Comparison of ENCODE assay signal across 1 cellular context in the genomic region with DNA sequence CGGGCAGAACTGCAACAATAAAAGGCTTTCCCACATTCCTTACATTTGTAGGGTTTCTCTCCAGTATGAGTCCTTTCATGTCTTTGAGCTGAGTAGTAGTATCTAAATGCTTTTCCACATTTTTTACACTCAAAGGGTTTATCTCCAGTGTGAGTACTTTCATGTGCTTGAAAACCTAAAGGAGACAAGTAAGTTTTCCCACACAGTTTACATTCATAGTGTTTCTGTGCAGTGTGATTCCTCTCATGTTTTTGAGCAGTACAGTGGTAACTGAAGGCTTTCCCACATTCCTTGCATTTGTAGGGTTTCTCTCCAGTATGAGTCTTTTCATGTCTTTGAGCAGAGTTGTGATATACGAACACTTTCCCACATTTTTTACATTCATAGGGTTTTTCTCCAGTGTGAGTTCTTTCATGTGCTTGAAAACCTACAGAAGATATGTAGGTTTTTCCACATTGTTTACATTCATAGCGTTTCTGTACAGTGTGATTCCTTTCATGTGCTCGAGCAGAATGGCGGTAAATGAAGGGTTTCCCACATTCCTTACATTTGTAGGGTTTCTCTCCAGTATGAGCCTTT.
TF ChIP-seq lines count a peak whose summit lies in the region.

No MANE protein-coding gene starts in this region.

TF ChIP-seq in H1, 55 proteins besides CTCF, POLR2A, EP300 and RAD21:
- TF ChIP-seq, protein P1, sequence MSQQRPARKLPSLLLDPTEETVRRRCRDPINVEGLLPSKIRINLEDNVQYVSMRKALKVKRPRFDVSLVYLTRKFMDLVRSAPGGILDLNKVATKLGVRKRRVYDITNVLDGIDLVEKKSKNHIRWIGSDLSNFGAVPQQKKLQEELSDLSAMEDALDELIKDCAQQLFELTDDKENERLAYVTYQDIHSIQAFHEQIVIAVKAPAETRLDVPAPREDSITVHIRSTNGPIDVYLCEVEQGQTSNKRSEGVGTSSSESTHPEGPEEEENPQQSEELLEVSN (IDR thresholded peaks at IDR 0.05): no peak
- TF ChIP-seq ZNF274 (IDR thresholded peaks at IDR 0.05; ENCODE audit: borderline replicate concordance, extremely low read depth, low read length) (peak; percentile 86), RXRA (IDR thresholded peaks at IDR 0.05; ENCODE audit: insufficient read depth, low read depth, low read length) (no peak), BRCA1 (IDR thresholded peaks at IDR 0.05; ENCODE audit: low read depth, low read length) (no peak), CREB1 (IDR thresholded peaks at IDR 0.05) (no peak), YY1 (IDR thresholded peaks at IDR 0.05; ENCODE audit: low read depth, low read length) (no peak)
